Comparison of ENCODE assay signal across 9 cellular contexts in genomic region chr19:42251572-42251990, GRCh38. TPM values are rescaled to one million over a fixed set of nuclear protein-coding genes. Genes with fewer than 3 reads are reported as not detected.
DNase-seq lines count a peak whose midpoint lies in the region; ATAC-seq and TF ChIP-seq lines count a peak whose summit lies in the region.
"Had no signal": no experiment of that assay in that cellular context is flagged by ENCODE, and none has a peak within 500 bp of the region (broad histone marks: within the 10 kb centered on the region; RNA-seq: fewer than 3 reads in every experiment).

No MANE protein-coding gene starts in this region.

- H3K27ac Mint-ChIP-seq in activated naive CD4-positive, alpha-beta T cell treated with anti-CD3 and anti-CD28 coated beads, Interleukin-2, amount 50 U/mL, for 24 hours: peak overlapping the region; percentile 90

- no peaks in the 10 kb centered on the region for H3K9me3 Mint-ChIP-seq in activated naive CD4-positive, alpha-beta T cell treated with anti-CD3 and anti-CD28 coated beads, Interleukin-2, amount 50 U/mL, for 24 hours

- H3K9me3 ChIP-seq in breast epithelium: no peaks in the 10 kb centered on the region
- no peaks in the 10 kb centered on the region for H3K9me3 ChIP-seq in mucosa of stomach (ENCODE audit: control insufficient read depth, low read length)
- H3K9me3 ChIP-seq in upper lobe of right lung: no peaks in the 10 kb centered on the region

- TF ChIP-seq POLR2A in breast epithelium (IDR thresholded peaks at IDR 0.05): no peak

- H3K36me3 Mint-ChIP-seq in activated naive CD4-positive, alpha-beta T cell treated with anti-CD3 and anti-CD28 coated beads, Interleukin-2, amount 50 U/mL, for 24 hours: peaks cover 5% of the 10 kb centered on the region

- H3K36me3 ChIP-seq in breast epithelium (no peaks in the 10 kb centered on the region), mucosa of stomach (ENCODE audit: control insufficient read depth, insufficient read depth, low read length) (no peaks in the 10 kb centered on the region), upper lobe of right lung (peaks cover 12% of the 10 kb centered on the region)

- H3K27me3 Mint-ChIP-seq in activated naive CD4-positive, alpha-beta T cell treated with anti-CD3 and anti-CD28 coated beads, Interleukin-2, amount 50 U/mL, for 24 hours: no peaks in the 10 kb centered on the region

- H3K4me3 ChIP-seq in breast epithelium: peak overlapping the region in 2 of 3 donors; percentile 98 to 99
- no peak overlapping the region for H3K4me3 ChIP-seq in mucosa of stomach (ENCODE audit: low read length)
- peak overlapping the region; percentile 98 for H3K4me3 ChIP-seq in upper lobe of right lung

- no peak for ATAC-seq in upper lobe of right lung
- ATAC-seq in GM21526 (IDR thresholded peaks at IDR 0.05; ENCODE audit: low FRiP score, unreplicated experiment): no peak

- DNase-seq in activated naive CD4-positive, alpha-beta T cell treated with Interleukin-2 at 50 U/mL for 16 hours: no peak
- DNase-seq in breast epithelium (ENCODE audit: low spot score in 2 of 2) (peak in 1 of 2 donors; percentile 20), upper lobe of right lung (no peak), NCI-H82 (lab: John Stamatoyannopoulos, UW) (no peak), NCI-H1930 (lab: John Stamatoyannopoulos, UW) (no peak)
- DNase-seq: stimulated activated CD4-positive, alpha-beta T cell treated with anti-CD3 and anti-CD28 coated beads, Interleukin-4, amount 100 ng/mL, for 24 hours had no signal

- H3K27ac ChIP-seq in breast epithelium: peak overlapping the region; percentile 100
- peak overlapping the region; percentile 97 for H3K27ac ChIP-seq in upper lobe of right lung

- H3K27me3 ChIP-seq in breast epithelium (no peaks in the 10 kb centered on the region), mucosa of stomach (ENCODE audit: control insufficient read depth, insufficient read depth, low read length) (no peaks in the 10 kb centered on the region), upper lobe of right lung (no peaks in the 10 kb centered on the region)

- TF ChIP-seq CTCF in breast epithelium (IDR thresholded peaks at IDR 0.05) (no peak), upper lobe of right lung (IDR thresholded peaks at IDR 0.05) (no peak)

- peaks cover 15 to 28% of the 10 kb centered on the region in 2 donors for H3K4me1 ChIP-seq in breast epithelium
- peaks cover 36% of the 10 kb centered on the region for H3K4me1 ChIP-seq in mucosa of stomach (ENCODE audit: control insufficient read depth, insufficient read depth, low read length)
- peaks cover 43% of the 10 kb centered on the region for H3K4me1 ChIP-seq in upper lobe of right lung

- H3K9ac ChIP-seq in mucosa of stomach (ENCODE audit: low read length): peak overlapping the region; percentile 53

- H3K4me3 Mint-ChIP-seq in activated naive CD4-positive, alpha-beta T cell treated with anti-CD3 and anti-CD28 coated beads, Interleukin-2, amount 50 U/mL, for 24 hours: peak overlapping the region; percentile 92

- peaks cover 37% of the 10 kb centered on the region for H3K4me1 Mint-ChIP-seq in activated naive CD4-positive, alpha-beta T cell treated with anti-CD3 and anti-CD28 coated beads, Interleukin-2, amount 50 U/mL, for 24 hours

- intact Hi-C loops in breast epithelium (cut with DNase I; ENCODE audit: low total_unique reads): no loop called here
- intact Hi-C loops in upper lobe of right lung (cut with DNase I): no loop called here

RNA-seq across cellular contexts. Expression of gene ERF, which starts 3.3 kb away (rescaled TPM):
- total RNA-seq in breast epithelium (10 to 100 TPM; 11.4 to 38.6 (median 24.3) TPM), upper lobe of right lung (53.9 TPM)

RNA-seq across cellular contexts. Expression of gene GSK3A, which starts 9.2 kb away (rescaled TPM):
- total RNA-seq in breast epithelium (10 to 100 TPM; 18.7 to 22.1 (median 19.8) TPM), upper lobe of right lung (38.7 TPM)

RNA-seq across cellular contexts. Expression of gene CIC, which starts 17.5 kb away (rescaled TPM):
- total RNA-seq in breast epithelium: 10 to 100 TPM; 20.2 to 25.6 (median 24.9) TPM
- total RNA-seq in upper lobe of right lung: 76.7 TPM

RNA-seq across cellular contexts. Expression of gene ZNF526, which starts 31.5 kb away (rescaled TPM):
- total RNA-seq in breast epithelium (1 to 10 TPM; 4.0 to 6.9 (median 6.0) TPM), upper lobe of right lung (9.6 TPM)

RNA-seq across cellular contexts. Expression of gene DEDD2, which starts 34.1 kb away (rescaled TPM):
- total RNA-seq in breast epithelium (10 to 100 TPM; 31.4 to 64.0 (median 37.0) TPM), upper lobe of right lung (25.1 TPM)
